ENCODE assay signal across 8 cellular contexts in genomic region chr7:28957064-28957821, GRCh38. TPM values are rescaled to one million over a fixed set of nuclear protein-coding genes. Genes with fewer than 3 reads are reported as not detected.
DNase-seq lines count a peak whose midpoint lies in the region; ATAC-seq and TF ChIP-seq lines count a peak whose summit lies in the region.

No MANE protein-coding gene starts in this region.

- peaks cover 7% of the 10 kb centered on the region for H3K4me1 Mint-ChIP-seq in activated CD4-positive, alpha-beta T cell treated with anti-CD3 and anti-CD28 coated beads for 36 hours
- peaks cover 12% of the 10 kb centered on the region for H3K4me1 Mint-ChIP-seq in activated T-cell treated with anti-CD3 and anti-CD28 coated beads, Interleukin-2, amount 50 U/mL, for 24 hours (ENCODE audit: low read depth)
- H3K4me1 Mint-ChIP-seq in progenitor cell of endocrine pancreas (ENCODE audit: low read depth): peaks cover 4% of the 10 kb centered on the region

- intact Hi-C loops in activated CD4-positive, alpha-beta T cell treated with anti-CD3 and anti-CD28 coated beads for 36 hours (cut with DNase I, micrococcal nuclease): loop anchor here in 1 of 2 experiments (10.0 kb wide), 1 partner anchor 608 kb away; the partner anchor contains the start of gene PRR15
- intact Hi-C loops in heart right ventricle (cut with DNase I): loop anchor here in 9 of 10 donors (1.0 to 10.0 kb wide), 11 partner anchors 30 to 272 kb away; no protein-coding TSS in a partner anchor

- POLR2A ChIA-PET in activated CD4-positive, alpha-beta T cell treated with anti-CD3 and anti-CD28 coated beads for 36 hours (lab: Charles Lee): interaction anchor here (0.6 kb wide), 1 partner anchor 848 kb away, joined by 4 read pairs; no protein-coding TSS in a partner anchor

- H3K27ac Mint-ChIP-seq in activated CD4-positive, alpha-beta T cell treated with anti-CD3 and anti-CD28 coated beads for 36 hours: no peak overlapping the region
- H3K27ac Mint-ChIP-seq in activated T-cell treated with anti-CD3 and anti-CD28 coated beads, Interleukin-2, amount 50 U/mL, for 24 hours: no peak overlapping the region
- H3K27ac Mint-ChIP-seq in progenitor cell of endocrine pancreas: peak overlapping the region; percentile 85

- peaks cover 0 to 60% (median 0%) of the 10 kb centered on the region in 7 donors for H3K27me3 ChIP-seq in heart right ventricle

- peak overlapping the region; percentile 14 to 83 (median 69) for H3K27ac ChIP-seq in heart right ventricle

- H3K9me3 ChIP-seq in heart right ventricle: no peaks in the 10 kb centered on the region

- DNase-seq in activated CD4-positive, alpha-beta T cell treated with anti-CD3 and anti-CD28 coated beads for 36 hours: peak; percentile 41
- DNase-seq in activated CD4-positive, alpha-beta T cell treated with anti-CD3 and anti-CD28 coated beads for 4 hours: no peak
- DNase-seq in activated T-cell treated with anti-CD3 and anti-CD28 coated beads, Interleukin-2, amount 50 U/mL, for 24 hours: peak; percentile 58
- DNase-seq in heart right ventricle (peak in 1 of 2 donors; percentile 47), progenitor cell of endocrine pancreas (ENCODE audit: low spot score, unreplicated experiment) (peak; percentile 15), cerebellum (ENCODE audit: low spot score) (no peak)
- no peak for DNase-seq in activated CD4-positive, CD25-positive, alpha-beta regulatory T cell treated with anti-CD3 and anti-CD28 coated beads, Interleukin-2, amount 50 U/mL, for 72 hours

- H3K4me1 ChIP-seq in heart right ventricle: peaks cover 12 to 64% (median 46%) of the 10 kb centered on the region in 9 donors

- H3K9me3 Mint-ChIP-seq in activated CD4-positive, alpha-beta T cell treated with anti-CD3 and anti-CD28 coated beads for 36 hours (ENCODE audit: low read depth): no peaks in the 10 kb centered on the region
- H3K9me3 Mint-ChIP-seq in activated T-cell treated with anti-CD3 and anti-CD28 coated beads, Interleukin-2, amount 50 U/mL, for 24 hours: no peaks in the 10 kb centered on the region
- H3K9me3 Mint-ChIP-seq in progenitor cell of endocrine pancreas (ENCODE audit: low read depth): no peaks in the 10 kb centered on the region

- peaks cover 46% of the 10 kb centered on the region for H3K27me3 Mint-ChIP-seq in activated CD4-positive, alpha-beta T cell treated with anti-CD3 and anti-CD28 coated beads for 36 hours
- peaks cover 83% of the 10 kb centered on the region for H3K27me3 Mint-ChIP-seq in activated T-cell treated with anti-CD3 and anti-CD28 coated beads, Interleukin-2, amount 50 U/mL, for 24 hours
- peaks cover 67% of the 10 kb centered on the region for H3K27me3 Mint-ChIP-seq in progenitor cell of endocrine pancreas

- CTCF ChIA-PET in activated CD4-positive, alpha-beta T cell treated with anti-CD3 and anti-CD28 coated beads for 36 hours (lab: Charles Lee): interaction anchor here (0.5 to 3.8 kb wide), 24 partner anchors 9 to 451 kb away, joined by 3 to 26 read pairs (median 4); no protein-coding TSS in a partner anchor

- peak; percentile 18 for ATAC-seq in activated CD4-positive, alpha-beta T cell treated with anti-CD3 and anti-CD28 coated beads for 36 hours
- ATAC-seq in heart right ventricle: peak; percentile 4 to 58 (median 26)
- ATAC-seq in HG02642 (IDR thresholded peaks at IDR 0.05; ENCODE audit: poor library complexity, unreplicated experiment): no peak

- WGBS in heart right ventricle, 2 donors: 3% methylated on average over 63 of the region's 63 CpGs

- H3K4me3 ChIP-seq in heart right ventricle: peak overlapping the region; percentile 49 to 69 (median 62)

- no peaks in the 10 kb centered on the region for H3K36me3 ChIP-seq in heart right ventricle

- TF ChIP-seq CTCF in heart right ventricle (IDR thresholded peaks at IDR 0.05) (no peak), progenitor cell of endocrine pancreas (IDR thresholded peaks at IDR 0.05; ENCODE audit: unreplicated experiment) (no peak)

- peak overlapping the region; percentile 41 for H3K4me3 Mint-ChIP-seq in activated CD4-positive, alpha-beta T cell treated with anti-CD3 and anti-CD28 coated beads for 36 hours
- H3K4me3 Mint-ChIP-seq in activated T-cell treated with anti-CD3 and anti-CD28 coated beads, Interleukin-2, amount 50 U/mL, for 24 hours: peak overlapping the region; percentile 18
- H3K4me3 Mint-ChIP-seq in progenitor cell of endocrine pancreas (ENCODE audit: low read depth): peak overlapping the region; percentile 75

- no peaks in the 10 kb centered on the region for H3K36me3 Mint-ChIP-seq in activated CD4-positive, alpha-beta T cell treated with anti-CD3 and anti-CD28 coated beads for 36 hours (ENCODE audit: low read depth)
- H3K36me3 Mint-ChIP-seq in activated T-cell treated with anti-CD3 and anti-CD28 coated beads, Interleukin-2, amount 50 U/mL, for 24 hours (ENCODE audit: low read depth): no peaks in the 10 kb centered on the region
- H3K36me3 Mint-ChIP-seq in progenitor cell of endocrine pancreas (ENCODE audit: insufficient read depth): no peaks in the 10 kb centered on the region

RNA-seq across cellular contexts. Expression of gene TRIL, which starts 0.9 kb away (rescaled TPM):
- total RNA-seq in activated CD4-positive, alpha-beta T cell treated with anti-CD3 and anti-CD28 coated beads for 36 hours: not detected
- total RNA-seq in heart right ventricle (1 to 10 TPM; 1.1 to 5.9 (median 2.9) TPM), progenitor cell of endocrine pancreas (8.0 and 9.3 TPM in 2 replicates), cerebellum (24.3 TPM)
- polyA plus RNA-seq in heart right ventricle: 1 to 10 TPM in 1 of 2 donors, under 1 TPM in 1; 0.59 to 1.6 TPM

Comparison
In these comparisons a context has a peak if more than half of its experiments do, and no peak if none do; other contexts are left out.
1. DNase-seq: peak in activated CD4-positive, alpha-beta T cell treated with anti-CD3 and anti-CD28 coated beads for 36 hours (single experiment), activated T-cell treated with anti-CD3 and anti-CD28 coated beads, Interleukin-2, amount 50 U/mL, for 24 hours (single experiment) and progenitor cell of endocrine pancreas (single experiment); none in activated CD4-positive, alpha-beta T cell treated with anti-CD3 and anti-CD28 coated beads for 4 hours (0 of 2), cerebellum (single experiment) and activated CD4-positive, CD25-positive, alpha-beta regulatory T cell treated with anti-CD3 and anti-CD28 coated beads, Interleukin-2, amount 50 U/mL, for 72 hours (single experiment).
2. H3K4me3 Mint-ChIP-seq: peak in every context shown above with its lines; median percentile 75 in progenitor cell of endocrine pancreas; 41 in activated CD4-positive, alpha-beta T cell treated with anti-CD3 and anti-CD28 coated beads for 36 hours; 18 in activated T-cell treated with anti-CD3 and anti-CD28 coated beads, Interleukin-2, amount 50 U/mL, for 24 hours.